In genomic region chr5:181191526-181192336, GRCh38 we compare ENCODE assay signal across 8 cellular contexts. TPM values are rescaled to one million over a fixed set of nuclear protein-coding genes. Genes with fewer than 3 reads are reported as not detected.
DNase-seq lines count a peak whose midpoint lies in the region; ATAC-seq and TF ChIP-seq lines count a peak whose summit lies in the region.

No MANE protein-coding gene starts in this region.

- no peaks in the 10 kb centered on the region for H3K36me3 ChIP-seq in ACC112 (ENCODE audit: insufficient read depth, low read length)

- POLR2A ChIA-PET in activated CD4-positive, alpha-beta T cell treated with anti-CD3 and anti-CD28 coated beads for 36 hours (lab: Charles Lee): interaction anchor here (0.9 to 1.6 kb wide), 7 partner anchors 13 to 375 kb away, joined by 3 to 15 read pairs (median 4); partner anchors contain the start of genes TRIM52 and TRIM7

- H2AFZ ChIP-seq in ACC112 (ENCODE audit: low read length, unreplicated experiment): peak overlapping the region; percentile 54

- peaks cover 29% of the 10 kb centered on the region for H3K4me1 Mint-ChIP-seq in activated CD4-positive, alpha-beta T cell treated with anti-CD3 and anti-CD28 coated beads for 36 hours

- H3K4me3 ChIP-seq in ACC112 (ENCODE audit: low read depth, low read length): peak overlapping the region; percentile 81
- peak overlapping the region; percentile 57 to 100 (median 89) for H3K4me3 ChIP-seq in dorsolateral prefrontal cortex

- H3K27me3 ChIP-seq in ACC112 (ENCODE audit: insufficient read depth, low read length) (no peaks in the 10 kb centered on the region; the same call in 1 of the 2 replicates), dorsolateral prefrontal cortex (no peaks in the 10 kb centered on the region)

- peak; percentile 47 for ATAC-seq in HG03439 (IDR thresholded peaks at IDR 0.05; ENCODE audit: unreplicated experiment)
- ATAC-seq in activated CD4-positive, alpha-beta T cell treated with anti-CD3 and anti-CD28 coated beads for 36 hours: peak; percentile 68

- peak overlapping the region; percentile 97 for H3K27ac Mint-ChIP-seq in activated CD4-positive, alpha-beta T cell treated with anti-CD3 and anti-CD28 coated beads for 36 hours

- H3K36me3 Mint-ChIP-seq in activated CD4-positive, alpha-beta T cell treated with anti-CD3 and anti-CD28 coated beads for 36 hours (ENCODE audit: low read depth): peaks cover 14% of the 10 kb centered on the region

- CTCF ChIA-PET in activated CD4-positive, alpha-beta T cell treated with anti-CD3 and anti-CD28 coated beads for 36 hours (lab: Charles Lee): interaction anchor here (0.5 to 7.6 kb wide), 9 partner anchors 11 to 69 kb away, joined by 3 to 63 read pairs (median 4); partner anchors contain the start of genes TRIM41, TRIM52 and TRIM7

- H3K27ac ChIP-seq in ACC112 (ENCODE audit: low read depth, low read length) (peak overlapping the region; percentile 51; the same call in 1 of the 2 replicates), dorsolateral prefrontal cortex (peak overlapping the region; percentile 57 to 98 (median 94))

- H3K9me3 Mint-ChIP-seq in activated CD4-positive, alpha-beta T cell treated with anti-CD3 and anti-CD28 coated beads for 36 hours (ENCODE audit: low read depth): no peaks in the 10 kb centered on the region

- intact Hi-C loops in activated CD4-positive, alpha-beta T cell treated with anti-CD3 and anti-CD28 coated beads for 36 hours (cut with DNase I, micrococcal nuclease): loop anchor here in 1 of 2 experiments (1.0 kb wide), 4 partner anchors 15 to 55 kb away; no protein-coding TSS in a partner anchor
- intact Hi-C loops in dorsolateral prefrontal cortex (cut with DNase I): loop anchor here (1.0 to 10.0 kb wide), 4 partner anchors 15 to 327 kb away; partner anchors contain the start of gene ZFP62 (in 1 of the 2)

- peak; percentile 94 for DNase-seq in GM19238 (ENCODE audit: insufficient read length, low spot score)
- peak; percentile 96 for DNase-seq in activated CD4-positive, alpha-beta T cell treated with anti-CD3 and anti-CD28 coated beads for 36 hours
- DNase-seq in dorsolateral prefrontal cortex: peak; percentile 90 to 97 (median 94)
- peak; percentile 96 for DNase-seq in lung microvascular endothelial cell (ENCODE audit: low read depth in 2 of 2)
- peak; percentile 80 for DNase-seq in stimulated activated CD8-positive, alpha-beta memory T cell treated with anti-CD3 and anti-CD28 coated beads, Interleukin-12 subunit alpha, Interleukin-12 subunit beta, amount 100 ng/mL, for 24 hours (ENCODE audit: extremely low read depth)
- DNase-seq in NOMO-1 treated with dmso at 0.1 percent for 144 hours (lab: John Stamatoyannopoulos, UW; ENCODE audit: unreplicated experiment): no peak

- H3K79me2 ChIP-seq in ACC112 (ENCODE audit: control insufficient read depth, insufficient read depth, low read length, unreplicated experiment): no peaks in the 10 kb centered on the region

- H3K4me1 ChIP-seq in ACC112 (ENCODE audit: control insufficient read depth, insufficient read depth, low read length, unreplicated experiment): peaks cover 13% of the 10 kb centered on the region

- TF ChIP-seq CTCF in dorsolateral prefrontal cortex (IDR thresholded peaks at IDR 0.05 in 54 of 56, conservative IDR thresholded peaks at IDR 0.05 in 2 of 56; ENCODE audit: low read depth in 1 of 56, partially characterized antibody in 56 of 56): peak in 21 of 56 donors; percentile 7 to 44 (median 14)

- H3K27me3 Mint-ChIP-seq in activated CD4-positive, alpha-beta T cell treated with anti-CD3 and anti-CD28 coated beads for 36 hours: no peaks in the 10 kb centered on the region

- peak overlapping the region; percentile 88 for H3K4me3 Mint-ChIP-seq in activated CD4-positive, alpha-beta T cell treated with anti-CD3 and anti-CD28 coated beads for 36 hours

RNA-seq across cellular contexts. Expression of gene TRIM7, which starts 13.3 kb away (rescaled TPM):
- 1 to 10 TPM; 1.4 to 1.6 TPM for total RNA-seq in activated CD4-positive, alpha-beta T cell treated with anti-CD3 and anti-CD28 coated beads for 36 hours
- total RNA-seq in dorsolateral prefrontal cortex: 1 to 10 TPM; 1.6 to 8.4 (median 4.0) TPM
- total RNA-seq in lung microvascular endothelial cell: 0.99 and 4.6 TPM in 2 replicates

RNA-seq across cellular contexts. Expression of gene TRIM41, which starts 31.4 kb away (rescaled TPM):
- 10 to 100 TPM; 27.0 to 30.7 TPM for total RNA-seq in activated CD4-positive, alpha-beta T cell treated with anti-CD3 and anti-CD28 coated beads for 36 hours
- 100 to 1,000 TPM in 1 of 120 experiments, 10 to 100 TPM in 119; 33.1 to 102 (median 48.0) TPM for total RNA-seq in dorsolateral prefrontal cortex
- 6.1 and 10.3 TPM in 2 replicates for total RNA-seq in lung microvascular endothelial cell

RNA-seq across cellular contexts. Expression of gene OR2V2, which starts 44.3 kb away (rescaled TPM):
- not detected for total RNA-seq in activated CD4-positive, alpha-beta T cell treated with anti-CD3 and anti-CD28 coated beads for 36 hours
- total RNA-seq in dorsolateral prefrontal cortex: under 1 TPM in 1 of 120 experiments, not detected in 119; 0.09 TPM
- not detected in 2 replicates for total RNA-seq in lung microvascular endothelial cell

RNA-seq across cellular contexts. Expression of gene RACK1, which starts 52.0 kb away (rescaled TPM):
- total RNA-seq in activated CD4-positive, alpha-beta T cell treated with anti-CD3 and anti-CD28 coated beads for 36 hours: 1,000 to 10,000 TPM; 2,724 to 3,901 TPM
- total RNA-seq in dorsolateral prefrontal cortex (100 to 1,000 TPM; 308 to 570 (median 390) TPM), lung microvascular endothelial cell (4,616 and 5,265 TPM in 2 replicates)
